ENCODE assay signal across 13 cellular contexts in genomic region chr6:142903806-142904205, GRCh38. TPM values are rescaled to one million over a fixed set of nuclear protein-coding genes. Genes with fewer than 3 reads are reported as not detected.
DNase-seq lines count a peak whose midpoint lies in the region; ATAC-seq and TF ChIP-seq lines count a peak whose summit lies in the region.
"Had no signal": no experiment of that assay in that cellular context is flagged by ENCODE, and none has a peak within 500 bp of the region (broad histone marks: within the 10 kb centered on the region; RNA-seq: fewer than 3 reads in every experiment).

No MANE protein-coding gene starts in this region.

- no peaks in the 10 kb centered on the region for H3K79me2 ChIP-seq in HCT116 (ENCODE audit: insufficient read depth, low read length)

- H3K9ac ChIP-seq in BLaER1 (no peak overlapping the region), HCT116 (ENCODE audit: low read length) (no peak overlapping the region), colonic mucosa (ENCODE audit: low read depth in 2 of 2, low read length in 2 of 2) (no peak overlapping the region)

- ATAC-seq in HCT116 (no peak), left lung (no peak), HG02970 (IDR thresholded peaks at IDR 0.05; ENCODE audit: low FRiP score, unreplicated experiment) (no peak), HG02610 (IDR thresholded peaks at IDR 0.05; ENCODE audit: unreplicated experiment) (no peak)

- RAD21 ChIA-PET in HCT116 (lab: Charles Lee; ENCODE audit: low non-redundant PET in 1 of 2, low total read pairs in 2 of 2, uncharacterized antibody in 2 of 2, unreplicated experiment in 2 of 2): no interaction called here

- no peak for TF ChIP-seq RAD21 in HCT116 (IDR thresholded peaks at IDR 0.05; ENCODE audit: low read depth)

- H3K36me3 Mint-ChIP-seq in activated T-helper 2 cell treated with anti-CD3 and anti-CD28 coated beads, Interferon-gamma antibody, Interleukin-2, Interleukin-4, amounts not matched to agents 10 μg/mL and 5 μg/mL and 100 μg/mL, durations not matched to agents 14 hours and 24 hours and 36 hours (ENCODE audit: low read depth): peaks cover 22% of the 10 kb centered on the region

- H3K9me3 Mint-ChIP-seq in activated T-helper 2 cell treated with anti-CD3 and anti-CD28 coated beads, Interferon-gamma antibody, Interleukin-2, Interleukin-4, amounts not matched to agents 10 μg/mL and 5 μg/mL and 100 μg/mL, durations not matched to agents 14 hours and 24 hours and 36 hours: no peaks in the 10 kb centered on the region
- H3K9me3 Mint-ChIP-seq: nephron had no signal

- no peak overlapping the region for H3K4me3 ChIP-seq in BLaER1
- no peak overlapping the region for H3K4me3 ChIP-seq in HCT116 (replicated peaks in 1 of 2; ENCODE audit: low read depth in 1 of 2, low read length in 2 of 2)
- no peak overlapping the region for H3K4me3 ChIP-seq in left lung
- H3K4me3 ChIP-seq in colonic mucosa: no peak overlapping the region

- H3K4me1 ChIP-seq in BLaER1 (peaks cover 38% of the 10 kb centered on the region), HCT116 (ENCODE audit: control insufficient read depth in 1 of 2, insufficient read depth in 2 of 2, low read length in 2 of 2) (peaks cover 7 to 23% of the 10 kb centered on the region in 2 experiments; a peak in 3 of 4 replicates), left lung (peaks cover 3 to 30% of the 10 kb centered on the region in 2 donors), colonic mucosa (no peaks in the 10 kb centered on the region)

- H3K27ac Mint-ChIP-seq in activated T-helper 2 cell treated with anti-CD3 and anti-CD28 coated beads, Interferon-gamma antibody, Interleukin-2, Interleukin-4, amounts not matched to agents 10 μg/mL and 5 μg/mL and 100 μg/mL, durations not matched to agents 14 hours and 24 hours and 36 hours: peak overlapping the region; percentile 72
- H3K27ac Mint-ChIP-seq: nephron had no signal

- H3K4me2 ChIP-seq in BLaER1 (peak overlapping the region; percentile 58; the same call in 1 of the 2 replicates), HCT116 (ENCODE audit: low read length) (peak overlapping the region; percentile 71)

- H3K4me3 Mint-ChIP-seq in activated T-helper 2 cell treated with anti-CD3 and anti-CD28 coated beads, Interferon-gamma antibody, Interleukin-2, Interleukin-4, amounts not matched to agents 10 μg/mL and 5 μg/mL and 100 μg/mL, durations not matched to agents 14 hours and 24 hours and 36 hours (ENCODE audit: low read depth): peak overlapping the region; percentile 65
- H3K4me3 Mint-ChIP-seq: CD14-positive monocyte, nephron had no signal

- BruUV-seq in HCT116 (replicated peaks; lab: Mats Ljungman, UMichigan): no TSS peak

- POLR2A ChIA-PET in HCT116 (lab: Charles Lee): no interaction called here

- H3K27ac ChIP-seq in BLaER1: no peak overlapping the region
- no peak overlapping the region for H3K27ac ChIP-seq in HCT116 (ENCODE audit: low read depth, low read length)
- no peak overlapping the region for H3K27ac ChIP-seq in left lung
- no peak overlapping the region for H3K27ac ChIP-seq in colonic mucosa

- H3K27me3 ChIP-seq in BLaER1: no peaks in the 10 kb centered on the region
- H3K27me3 ChIP-seq in HCT116 (ENCODE audit: insufficient read depth, low read length): no peaks in the 10 kb centered on the region
- no peaks in the 10 kb centered on the region for H3K27me3 ChIP-seq in left lung
- H3K27me3 ChIP-seq in colonic mucosa: no peaks in the 10 kb centered on the region

- no peak overlapping the region for H2AFZ ChIP-seq in HCT116 (ENCODE audit: low read depth, low read length, poor library complexity, severe bottlenecking)

- H4K20me1 ChIP-seq in BLaER1: peaks cover 77% of the 10 kb centered on the region
- H4K20me1 ChIP-seq in HCT116 (ENCODE audit: insufficient read depth): no peaks in the 10 kb centered on the region

- intact Hi-C loops in HCT116 (cut with micrococcal nuclease) (no loop called here), left lung (cut with DNase I) (no loop called here), colonic mucosa (cut with DNase I) (no loop called here)
- intact Hi-C loops in activated T-helper 2 cell treated with anti-CD3 and anti-CD28 coated beads, Interferon-gamma antibody, Interleukin-2, Interleukin-4, amounts not matched to agents 10 μg/mL and 5 μg/mL and 100 μg/mL, durations not matched to agents 14 hours and 24 hours and 36 hours (cut with micrococcal nuclease): loop anchor here (2.0 kb wide), 1 partner anchor 53 kb away; no protein-coding TSS in a partner anchor

- TF ChIP-seq POLR2A in HCT116 (IDR thresholded peaks at IDR 0.05; ENCODE audit: borderline replicate concordance, extremely low read depth, insufficient read depth, insufficient read length): no peak

- CTCF ChIA-PET in HCT116 (lab: Charles Lee): no interaction called here

- peaks cover 69% of the 10 kb centered on the region for H3K4me1 Mint-ChIP-seq in activated T-helper 2 cell treated with anti-CD3 and anti-CD28 coated beads, Interferon-gamma antibody, Interleukin-2, Interleukin-4, amounts not matched to agents 10 μg/mL and 5 μg/mL and 100 μg/mL, durations not matched to agents 14 hours and 24 hours and 36 hours (ENCODE audit: low read depth)

- H3K27me3 Mint-ChIP-seq in activated T-helper 2 cell treated with anti-CD3 and anti-CD28 coated beads, Interferon-gamma antibody, Interleukin-2, Interleukin-4, amounts not matched to agents 10 μg/mL and 5 μg/mL and 100 μg/mL, durations not matched to agents 14 hours and 24 hours and 36 hours (ENCODE audit: low read depth): no peaks in the 10 kb centered on the region

- H3K9me3 ChIP-seq in BLaER1: peaks cover 9% of the 10 kb centered on the region; the same call in 1 of the 2 replicates
- H3K9me3 ChIP-seq in HCT116 (ENCODE audit: control insufficient read depth in 1 of 2, insufficient read depth in 1 of 2, low read depth in 1 of 2, low read length in 2 of 2): no peaks in the 10 kb centered on the region
- H3K9me3 ChIP-seq in left lung: no peaks in the 10 kb centered on the region
- H3K9me3 ChIP-seq in colonic mucosa: no peaks in the 10 kb centered on the region

- TF ChIP-seq CTCF in HCT116 (IDR thresholded peaks at IDR 0.05 in 2 of 3, conservative IDR thresholded peaks at IDR 0.05 in 1 of 3; ENCODE audit: borderline replicate concordance in 1 of 3, insufficient read depth in 1 of 3, low read depth in 2 of 3, low read length in 2 of 3) (no peak), left lung (IDR thresholded peaks at IDR 0.05) (no peak), colonic mucosa (IDR thresholded peaks at IDR 0.05) (no peak)

- H3K36me3 ChIP-seq in BLaER1 (peaks cover 28% of the 10 kb centered on the region), HCT116 (ENCODE audit: control insufficient read depth in 1 of 2, insufficient read depth in 2 of 2, low read length in 2 of 2) (no peaks in the 10 kb centered on the region), left lung (no peaks in the 10 kb centered on the region), colonic mucosa (no peaks in the 10 kb centered on the region)

- no peak for DNase-seq in HCT116 (ENCODE audit: low read depth, low spot score)
- DNase-seq in activated T-helper 2 cell treated with anti-CD3 and anti-CD28 coated beads, Interferon-gamma antibody, Interleukin-2, Interleukin-4, amounts not matched to agents 10 μg/mL and 5 μg/mL and 100 μg/mL, durations not matched to agents 14 hours and 24 hours and 36 hours (ENCODE audit: low spot score): no peak
- peak; percentile 69 for DNase-seq in iris pigment epithelial cell (ENCODE audit: low read depth)
- DNase-seq in left lung: no peak
- DNase-seq in colonic mucosa: no peak
- DNase-seq: activated effector memory CD4-positive, alpha-beta T cell treated with anti-CD3 and anti-CD28 coated beads, Interleukin-2, amount 50 U/mL, for 16 hours; effector CD4-positive, alpha-beta T cell; NCI-H1417 had no signal

- no peaks in the 10 kb centered on the region for H3K9me2 ChIP-seq in HCT116 (ENCODE audit: insufficient read depth)

TF ChIP-seq in HCT116, 20 proteins besides CTCF, POLR2A, EP300 and RAD21 (continues in another document):
- TF ChIP-seq SIN3A (IDR thresholded peaks at IDR 0.05; ENCODE audit: low read depth) (no peak), SP1 (IDR thresholded peaks at IDR 0.05; ENCODE audit: low read depth) (no peak), YY1 (IDR thresholded peaks at IDR 0.05; ENCODE audit: extremely low read depth, insufficient replicate concordance, low read depth, low read length) (no peak), REST (IDR thresholded peaks at IDR 0.05; ENCODE audit: low read depth) (no peak), MAX (IDR thresholded peaks at IDR 0.05) (no peak), TCF7L2 (IDR thresholded peaks at IDR 0.05; ENCODE audit: borderline replicate concordance, extremely low read depth, insufficient read depth, insufficient read length) (no peak)

RNA-seq across cellular contexts. Expression of gene HIVEP2, which starts 41.2 kb away (rescaled TPM):
- total RNA-seq in HCT116 (2021; ENCODE audit: unreplicated experiment) (8.1 TPM), left lung (10 to 100 TPM; 14.1 to 16.6 TPM), colonic mucosa (10 to 100 TPM in 1 of 2 donors, 1 to 10 TPM in 1; 5.3 to 15.2 TPM)
- 5.4 and 5.8 TPM in 2 replicates for polyA plus RNA-seq in HCT116 (2012)
- total RNA-seq in activated T-helper 2 cell treated with anti-CD3 and anti-CD28 coated beads, Interferon-gamma antibody, Interleukin-2, Interleukin-4, amounts not matched to agents 10 μg/mL and 5 μg/mL and 100 μg/mL, durations not matched to agents 14 hours and 24 hours and 36 hours: 24.3 and 26.1 TPM in 2 replicates
